9 cellular contexts compared by ENCODE assay signal in the genomic region with DNA sequence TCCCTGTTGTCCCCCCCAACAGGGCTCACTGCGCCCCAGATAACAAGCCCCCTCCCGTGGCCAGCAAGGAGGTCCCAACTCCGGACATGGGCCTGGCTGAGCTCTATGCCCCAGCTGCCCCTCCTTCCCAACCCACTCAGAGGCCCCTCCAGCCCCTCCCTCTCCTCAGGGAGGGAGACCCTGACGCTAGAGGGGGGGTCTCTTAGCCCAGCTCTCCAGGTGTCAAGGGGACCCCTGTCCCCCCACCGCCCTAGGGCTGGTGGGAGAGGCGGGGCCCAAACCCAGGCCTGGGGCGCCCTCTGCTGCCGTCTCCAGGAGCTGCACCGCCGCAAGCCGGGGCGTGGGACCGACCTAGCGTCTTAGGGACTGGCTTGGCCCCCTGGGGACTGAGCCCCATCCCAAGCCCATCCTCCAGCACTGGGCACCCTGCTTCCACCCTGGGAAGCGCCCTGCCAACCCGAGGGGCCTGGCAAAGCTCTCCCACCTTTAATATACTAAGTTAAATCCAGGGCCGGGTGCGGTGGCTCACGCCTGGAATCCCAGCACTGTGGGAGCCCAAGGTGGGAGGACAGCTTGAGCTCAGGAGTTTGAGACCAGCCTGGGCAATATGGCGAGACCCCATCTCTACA. TPM values are rescaled to one million over a fixed set of nuclear protein-coding genes. Genes with fewer than 3 reads are reported as not detected.
DNase-seq lines count a peak whose midpoint lies in the region; ATAC-seq and TF ChIP-seq lines count a peak whose summit lies in the region.
"Had no signal": no experiment of that assay in that cellular context is flagged by ENCODE, and none has a peak within 500 bp of the region (broad histone marks: within the 10 kb centered on the region; RNA-seq: fewer than 3 reads in every experiment).

No MANE protein-coding gene starts in this region.

- peaks cover 0 to 5% (median 0%) of the 10 kb centered on the region in 11 donors for H3K9me3 Mint-ChIP-seq in naive thymus-derived CD4-positive, alpha-beta T cell

- 0 out of 2 replicates have a peak, but pooled peaks cover 3% of the 10 kb centered on the region for H3F3A ChIP-seq in DOHH2 (ENCODE audit: control insufficient read depth, insufficient read depth)

- CTCF ChIA-PET in naive thymus-derived CD4-positive, alpha-beta T cell (lab: Charles Lee), result interaction anchor here (0.6 to 1.1 kb wide), 4 partner anchors 11 to 192 kb away, joined by 3 to 4 read pairs (median 3); no protein-coding TSS in a partner anchor

- peak; percentile 95 for TF ChIP-seq CTCF in DOHH2 (IDR thresholded peaks at IDR 0.05; ENCODE audit: low read depth, low read length, poor library complexity, severe bottlenecking)

- H3K27ac ChIP-seq in DOHH2 (ENCODE audit: low read depth, low read length), result no peak overlapping the region
- H3K27ac ChIP-seq in naive thymus-derived CD4-positive, alpha-beta T cell (ENCODE audit: low read depth, low read length), result no peak overlapping the region

- no peaks in the 10 kb centered on the region for H4K20me1 ChIP-seq in DOHH2 (ENCODE audit: control insufficient read depth, insufficient read depth, low read depth, low read length)

- peak; percentile 30 to 35 for DNase-seq in Kasumi-1 (lab: John Stamatoyannopoulos, UW)
- DNase-seq in activated CD4-positive, alpha-beta T cell treated with anti-CD3 and anti-CD28 coated beads, Interleukin-2, amount 50 U/mL, for 24 hours (ENCODE audit: low read depth in 1 of 2, low spot score in 1 of 2), result peak; percentile 51 to 59
- peak; percentile 65 for DNase-seq in effector CD4-positive, alpha-beta T cell
- DNase-seq in naive thymus-derived CD4-positive, alpha-beta T cell, result peak; percentile 45 to 82 (median 70)
- peak; percentile 14 for DNase-seq in superior temporal gyrus (ENCODE audit: extremely low spot score)

- H3K27me3 Mint-ChIP-seq in naive thymus-derived CD4-positive, alpha-beta T cell, result peaks cover 7 to 39% (median 20%) of the 10 kb centered on the region in 5 donors

- H3K36me3 ChIP-seq in DOHH2 (ENCODE audit: control insufficient read depth, low read length), result peaks cover 1% of the 10 kb centered on the region; the same call in 1 of the 2 replicates
- H3K36me3 ChIP-seq in naive thymus-derived CD4-positive, alpha-beta T cell (ENCODE audit: control insufficient read depth in 2 of 3, insufficient read depth in 3 of 3, low read length in 3 of 3), result no peaks in the 10 kb centered on the region

- POLR2A ChIA-PET in naive thymus-derived CD4-positive, alpha-beta T cell (lab: Charles Lee), result no interaction called here

- H3K4me3 ChIP-seq in DOHH2 (ENCODE audit: low read length), result no peak overlapping the region
- no peak overlapping the region for H3K4me3 ChIP-seq in naive thymus-derived CD4-positive, alpha-beta T cell (ENCODE audit: low read length)

- H3K27me3 ChIP-seq in DOHH2 (ENCODE audit: control insufficient read depth, low read length), result peaks cover 34% of the 10 kb centered on the region
- peaks cover 5 to 6% of the 10 kb centered on the region in 2 donors for H3K27me3 ChIP-seq in naive thymus-derived CD4-positive, alpha-beta T cell (ENCODE audit: control insufficient read depth in 2 of 2, insufficient read depth in 2 of 2, low read length in 2 of 2)

- H3K4me1 Mint-ChIP-seq in naive thymus-derived CD4-positive, alpha-beta T cell, result peaks cover 1 to 13% (median 7%) of the 10 kb centered on the region in 7 donors

- peaks cover 0 to 4% (median 0%) of the 10 kb centered on the region in 5 donors for H3K36me3 Mint-ChIP-seq in naive thymus-derived CD4-positive, alpha-beta T cell

- peak overlapping the region in 1 of 9 donors; percentile 24 for H3K27ac Mint-ChIP-seq in naive thymus-derived CD4-positive, alpha-beta T cell

- H3K9me2 ChIP-seq in DOHH2 (replicated peaks; ENCODE audit: control insufficient read depth, low read length), result no peaks in the 10 kb centered on the region

- H3K79me2 ChIP-seq in DOHH2 (ENCODE audit: control insufficient read depth, low read length), result no peaks in the 10 kb centered on the region

- no peaks in the 10 kb centered on the region for H3K9me3 ChIP-seq in DOHH2 (ENCODE audit: control insufficient read depth, insufficient read depth, low read length)
- H3K9me3 ChIP-seq in naive thymus-derived CD4-positive, alpha-beta T cell (ENCODE audit: control insufficient read depth in 2 of 3, low read length in 3 of 3), result no peaks in the 10 kb centered on the region

- intact Hi-C loops in naive thymus-derived CD4-positive, alpha-beta T cell (cut with micrococcal nuclease), result loop anchor here (1.0 to 2.0 kb wide), 4 partner anchors 17 to 144 kb away; partner anchors contain the start of gene WDR18 (in 1 of the 2)

- H3K4me1 ChIP-seq in DOHH2 (ENCODE audit: control insufficient read depth, low read length), result peaks cover 11% of the 10 kb centered on the region
- H3K4me1 ChIP-seq in naive thymus-derived CD4-positive, alpha-beta T cell (ENCODE audit: control insufficient read depth in 2 of 2, insufficient read depth in 2 of 2, low read length in 2 of 2), result peaks cover 14 to 17% of the 10 kb centered on the region in 2 donors

- 0 out of 2 replicates have a peak overlapping the region, but pooled peaks have one; percentile 14 for H3K4me2 ChIP-seq in DOHH2 (ENCODE audit: low read length)

- peak overlapping the region in 4 of 10 donors; percentile 21 to 75 (median 44) for H3K4me3 Mint-ChIP-seq in naive thymus-derived CD4-positive, alpha-beta T cell

- ATAC-seq in naive thymus-derived CD4-positive, alpha-beta T cell, result peak; percentile 83
- no peak for ATAC-seq in GM18498 (IDR thresholded peaks at IDR 0.05; ENCODE audit: unreplicated experiment)
- ATAC-seq in GM21360 (IDR thresholded peaks at IDR 0.05; ENCODE audit: unreplicated experiment), result no peak

RNA-seq across cellular contexts. Expression of gene GRIN3B, which starts 1.4 kb away (rescaled TPM):
- total RNA-seq in naive thymus-derived CD4-positive, alpha-beta T cell, result under 1 TPM in 3 of 5 experiments, not detected in 2; 0.10 to 0.56 (median 0.19) TPM
- polyA plus RNA-seq in naive thymus-derived CD4-positive, alpha-beta T cell, result not detected

RNA-seq across cellular contexts. Expression of gene WDR18, which starts 17.5 kb away (rescaled TPM):
- 10 to 100 TPM; 20.7 to 63.8 (median 48.5) TPM for total RNA-seq in naive thymus-derived CD4-positive, alpha-beta T cell
- 10 to 100 TPM; 69.8 to 74.4 TPM for polyA plus RNA-seq in naive thymus-derived CD4-positive, alpha-beta T cell

RNA-seq across cellular contexts. Expression of gene TMEM259, which starts 19.3 kb away (rescaled TPM):
- 100 to 1,000 TPM; 189 to 347 (median 311) TPM for total RNA-seq in naive thymus-derived CD4-positive, alpha-beta T cell
- 10 to 100 TPM; 40.7 to 86.1 TPM for polyA plus RNA-seq in naive thymus-derived CD4-positive, alpha-beta T cell

RNA-seq across cellular contexts. Expression of gene RNU6-2, which starts 19.7 kb away (rescaled TPM):
- not detected for total RNA-seq in naive thymus-derived CD4-positive, alpha-beta T cell
- polyA plus RNA-seq in naive thymus-derived CD4-positive, alpha-beta T cell, result not detected
- total RNA-seq: RPMI7951 had no signal

RNA-seq across cellular contexts. Expression of gene CNN2, which starts 24.8 kb away (rescaled TPM):
- total RNA-seq in naive thymus-derived CD4-positive, alpha-beta T cell, result 100 to 1,000 TPM; 234 to 440 (median 240) TPM
- 100 to 1,000 TPM; 401 to 704 TPM for polyA plus RNA-seq in naive thymus-derived CD4-positive, alpha-beta T cell

Comparison
In these comparisons a context has a peak if more than half of its experiments do, and no peak if none do; other contexts are left out.
1. DNase-seq: peak in every context shown above with its lines; median percentile 70 in naive thymus-derived CD4-positive, alpha-beta T cell; 65 in effector CD4-positive, alpha-beta T cell; 55 in activated CD4-positive, alpha-beta T cell treated with anti-CD3 and anti-CD28 coated beads, Interleukin-2, amount 50 U/mL, for 24 hours; 32 in Kasumi-1; 14 in superior temporal gyrus.